ENCODE assay signal across 25 cellular contexts in the genomic region with DNA sequence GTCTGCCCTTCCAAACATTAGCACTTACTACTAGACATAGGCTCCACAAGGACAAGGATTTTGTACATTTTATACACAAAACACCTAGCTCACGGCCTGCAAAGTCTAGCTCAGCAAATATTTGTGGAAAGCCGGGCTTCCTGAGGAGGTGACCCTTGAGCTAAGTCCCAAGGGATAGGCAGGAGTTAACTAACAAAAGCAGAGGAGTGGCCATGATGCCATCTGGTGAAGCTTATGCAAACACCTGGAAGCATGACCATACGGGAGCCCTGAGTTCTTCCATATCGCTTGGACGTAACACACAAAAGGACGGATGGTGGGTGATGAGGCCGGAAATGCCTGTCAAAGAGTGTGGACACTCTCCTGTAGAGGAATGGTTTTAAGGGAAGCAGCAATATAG. TPM values are rescaled to one million over a fixed set of nuclear protein-coding genes. Genes with fewer than 3 reads are reported as not detected.
DNase-seq lines count a peak whose midpoint lies in the region; ATAC-seq, FAIRE-seq and TF ChIP-seq lines count a peak whose summit lies in the region.
"Had no signal": no experiment of that assay in that cellular context is flagged by ENCODE, and none has a peak within 500 bp of the region (broad histone marks: within the 10 kb centered on the region; RNA-seq: fewer than 3 reads in every experiment).

No MANE protein-coding gene starts in this region.

- no peak overlapping the region for H3K27ac ChIP-seq in small intestine (ENCODE audit: low read depth in 1 of 2, low read length in 1 of 2)
- no peak overlapping the region for H3K27ac ChIP-seq in ascending aorta
- no peak overlapping the region for H3K27ac ChIP-seq in spleen
- H3K27ac ChIP-seq: adrenal gland had no signal

- peaks cover 18% of the 10 kb centered on the region for H3K4me1 Mint-ChIP-seq in WTC11
- H3K4me1 Mint-ChIP-seq: B cell, IgD-negative memory B cell, naive B cell had no signal

- WGBS in small intestine, 3 donors: 37 to 64% (median 47%) methylated on average over 7 of the region's 7 CpGs
- WGBS in spleen, 5 donors: 74 to 84% (median 78%) methylated on average over 7 of the region's 7 CpGs

- POLR2A ChIA-PET in WTC11 (lab: Charles Lee): no interaction called here

- H3K4me3 ChIP-seq in small intestine (ENCODE audit: low read depth in 1 of 2, low read length in 2 of 2) (no peak overlapping the region), ascending aorta (no peak overlapping the region), spleen (no peak overlapping the region), MG63 (no peak overlapping the region)
- H3K4me3 ChIP-seq: adrenal gland had no signal

- intact Hi-C loops in ascending aorta (cut with DNase I) (no loop called here), spleen (cut with DNase I; ENCODE audit: low total_unique reads) (no loop called here)

- 0 out of 2 replicates have a peak overlapping the region, but pooled peaks have one; percentile 62 for H3K27ac Mint-ChIP-seq in WTC11
- H3K27ac Mint-ChIP-seq: B cell, IgD-negative memory B cell, naive B cell had no signal

- H3K4me1 ChIP-seq in small intestine (ENCODE audit: control insufficient read depth in 2 of 2, insufficient read depth in 1 of 2, low read depth in 1 of 2, low read length in 1 of 2) (no peaks in the 10 kb centered on the region), ascending aorta (no peaks in the 10 kb centered on the region), spleen (no peaks in the 10 kb centered on the region)
- H3K4me1 ChIP-seq: adrenal gland had no signal

- H3K27me3 ChIP-seq in small intestine (ENCODE audit: control insufficient read depth in 2 of 2, insufficient read depth in 2 of 2, low read length in 2 of 2) (no peaks in the 10 kb centered on the region), ascending aorta (no peaks in the 10 kb centered on the region), spleen (replicated peaks in 1 of 7) (no peaks in the 10 kb centered on the region), MG63 (no peaks in the 10 kb centered on the region)
- H3K27me3 ChIP-seq: adrenal gland had no signal

- no peak for FAIRE-seq in small intestine (lab: Jason Lieb, UNC)
- FAIRE-seq: H54 had no signal

- H3K36me3 ChIP-seq in small intestine (ENCODE audit: control insufficient read depth in 2 of 2, insufficient read depth in 2 of 2, low read length in 2 of 2) (no peaks in the 10 kb centered on the region), ascending aorta (no peaks in the 10 kb centered on the region), spleen (no peaks in the 10 kb centered on the region), MG63 (no peaks in the 10 kb centered on the region)
- H3K36me3 ChIP-seq: adrenal gland had no signal

- no peaks in the 10 kb centered on the region for H3K27me3 Mint-ChIP-seq in WTC11 (ENCODE audit: low read depth)

- no peak for TF ChIP-seq POLR2A in spleen (IDR thresholded peaks at IDR 0.05)

- TF ChIP-seq CTCF in WTC11 (IDR thresholded peaks at IDR 0.05) (no peak), ascending aorta (IDR thresholded peaks at IDR 0.05) (no peak), spleen (IDR thresholded peaks at IDR 0.05 in 8 of 11, conservative IDR thresholded peaks at IDR 0.05 in 3 of 11) (no peak)

- H3K9me3 Mint-ChIP-seq in WTC11: 0 out of 2 replicates have a peak, but pooled peaks cover 3% of the 10 kb centered on the region
- H3K9me3 Mint-ChIP-seq: naive B cell had no signal

- no peak overlapping the region for H3K4me3 Mint-ChIP-seq in WTC11
- H3K4me3 Mint-ChIP-seq: B cell, IgD-negative memory B cell, naive B cell had no signal

- peak; percentile 47; the same call in 1 of the 2 replicates for ATAC-seq in WTC11
- ATAC-seq: Right ventricle myocardium inferior had no signal

- DNase-seq in NCI-H1417 (lab: John Stamatoyannopoulos, UW) (peak in 2 of 3 experiments; percentile 64 to 83), NCI-H1417 treated with DMSO at 0.1 percent for 48 hours (lab: John Stamatoyannopoulos, UW) (no peak), NCI-H345 treated with DMSO at 0.1 percent for 48 hours (lab: John Stamatoyannopoulos, UW; ENCODE audit: unreplicated experiment) (peak; percentile 64), WTC11 (ENCODE audit: low spot score) (no peak), small intestine (peak; percentile 70), ascending aorta (ENCODE audit: low spot score in 2 of 2) (no peak), spleen (no peak), MG63 (no peak)
- DNase-seq: 8988T; activated CD8-positive, alpha-beta memory T cell treated with anti-CD3 and anti-CD28 coated beads, Interleukin-2, amount 50 U/mL, for 48 hours; activated gamma-delta T cell; adrenal gland; dermis blood vessel endothelial cell; foreskin fibroblast; GF-D8; hypothalamus; kidney; naive B cell; NCI-H2171 treated with DMSO at 0.1 percent for 48 hours; stimulated activated CD4-positive, alpha-beta T cell treated with anti-CD3 and anti-CD28 coated beads, Interleukin-4, amount 100 ng/mL, for 1 hour; T-helper 1 cell had no signal

- CTCF ChIA-PET in WTC11 (lab: Charles Lee): interaction anchor here (0.5 to 1.1 kb wide), 3 partner anchors 202 to 451 kb away, joined by 3 to 5 read pairs (median 3); no protein-coding TSS in a partner anchor

- no peaks in the 10 kb centered on the region for H3K36me3 Mint-ChIP-seq in WTC11
- H3K36me3 Mint-ChIP-seq: naive B cell had no signal

- H3K9me3 ChIP-seq in small intestine (ENCODE audit: control insufficient read depth, low read depth) (no peaks in the 10 kb centered on the region), ascending aorta (no peaks in the 10 kb centered on the region), spleen (no peaks in the 10 kb centered on the region), MG63 (no peaks in the 10 kb centered on the region)
- H3K9me3 ChIP-seq: adrenal gland had no signal

TF ChIP-seq in WTC11, 78 proteins besides CTCF, POLR2A, EP300 and RAD21 (continues in another document):
- TF ChIP-seq JUN (CRISPR knock-in tag; IDR thresholded peaks at IDR 0.05) (no peak), ZSCAN18 (CRISPR knock-in tag; IDR thresholded peaks at IDR 0.05) (no peak), USF1 (CRISPR knock-in tag; IDR thresholded peaks at IDR 0.05) (no peak), ELF4 (CRISPR knock-in tag; IDR thresholded peaks at IDR 0.05; ENCODE audit: low read depth) (no peak), CBFB (CRISPR knock-in tag; IDR thresholded peaks at IDR 0.05; ENCODE audit: low read depth) (no peak)
- TF ChIP-seq, protein P1, sequence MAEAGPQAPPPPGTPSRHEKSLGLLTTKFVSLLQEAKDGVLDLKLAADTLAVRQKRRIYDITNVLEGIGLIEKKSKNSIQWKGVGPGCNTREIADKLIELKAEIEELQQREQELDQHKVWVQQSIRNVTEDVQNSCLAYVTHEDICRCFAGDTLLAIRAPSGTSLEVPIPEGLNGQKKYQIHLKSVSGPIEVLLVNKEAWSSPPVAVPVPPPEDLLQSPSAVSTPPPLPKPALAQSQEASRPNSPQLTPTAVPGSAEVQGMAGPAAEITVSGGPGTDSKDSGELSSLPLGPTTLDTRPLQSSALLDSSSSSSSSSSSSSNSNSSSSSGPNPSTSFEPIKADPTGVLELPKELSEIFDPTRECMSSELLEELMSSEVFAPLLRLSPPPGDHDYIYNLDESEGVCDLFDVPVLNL (CRISPR knock-in tag; IDR thresholded peaks at IDR 0.05; ENCODE audit: borderline replicate concordance, low read depth): no peak

RNA-seq across cellular contexts. Expression of gene YAE1, which starts 25.9 kb away (rescaled TPM):
- total RNA-seq in WTC11 (2021) (20.7 to 23.7 TPM (median 21.9 TPM) in 3 replicates), ascending aorta (3.3 TPM), spleen (10 to 100 TPM; 13.2 to 19.4 (median 15.0) TPM)
- polyA plus RNA-seq in small intestine (10 to 100 TPM; 32.8 to 61.6 (median 51.0) TPM), spleen (10 to 100 TPM; 18.8 to 21.8 (median 19.2) TPM)
- total RNA-seq in MG63 (2014; rRNA removed; shearing (Covaris generic); ENCODE audit: low replicate concordance): 23.2 and 26.3 TPM in 2 replicates

Comparison
In these comparisons a context has a peak if more than half of its experiments do, and no peak if none do; other contexts are left out.
1. DNase-seq: peak in NCI-H1417 (2 of 3), NCI-H345 treated with DMSO at 0.1 percent for 48 hours (single experiment) and small intestine (single experiment); none in NCI-H1417 treated with DMSO at 0.1 percent for 48 hours (single experiment), WTC11 (single experiment), ascending aorta (0 of 2), spleen (single experiment) and MG63 (single experiment).